ENCODE assay signal across 31 cellular contexts in genomic region chr1:195462646-195463045, GRCh38.
DNase-seq lines count a peak whose midpoint lies in the region; ATAC-seq, FAIRE-seq and TF ChIP-seq lines count a peak whose summit lies in the region.
"Had no signal": no experiment of that assay in that cellular context is flagged by ENCODE, and none has a peak within 500 bp of the region (broad histone marks: within the 10 kb centered on the region; RNA-seq: fewer than 3 reads in every experiment).

No MANE protein-coding gene starts in this region.

- H3K27me3 ChIP-seq in GM23248 (replicated peaks; ENCODE audit: insufficient read depth) (no peaks in the 10 kb centered on the region), foreskin keratinocyte (no peaks in the 10 kb centered on the region)
- H3K27me3 ChIP-seq: heart right ventricle, left lung had no signal

- peak; percentile 98 for ATAC-seq in foreskin keratinocyte
- ATAC-seq in HG03039 (IDR thresholded peaks at IDR 0.05; ENCODE audit: unreplicated experiment): no peak
- no peak for ATAC-seq in GM19035 (IDR thresholded peaks at IDR 0.05; ENCODE audit: unreplicated experiment)
- ATAC-seq: activated T-cell treated with anti-CD3 and anti-CD28 coated beads, Interleukin-2, amount 50 U/mL, for 4 hours; heart right ventricle; left lung; natural killer cell had no signal

- no peak overlapping the region for H3K9ac ChIP-seq in GM23248
- H3K9ac ChIP-seq: SK-N-SH had no signal

- H3K27ac ChIP-seq in GM23248 (no peak overlapping the region), foreskin keratinocyte (no peak overlapping the region)
- H3K27ac ChIP-seq: heart right ventricle, left lung, ovary, VCaP had no signal

- H3K4me3 ChIP-seq in AG04449 (ENCODE audit: low read depth, low read length): no peak overlapping the region
- H3K4me3 ChIP-seq in GM23248: no peak overlapping the region
- H3K4me3 ChIP-seq: heart right ventricle, left lung, ovary, smooth muscle cell had no signal

- H3K9me2 ChIP-seq in GM23248 (ENCODE audit: insufficient read depth): 0 out of 2 replicates have a peak, but pooled peaks cover 3% of the 10 kb centered on the region
- H3K9me2 ChIP-seq: SK-N-SH had no signal

- peaks cover 8% of the 10 kb centered on the region for H3K4me1 ChIP-seq in GM23248 (ENCODE audit: insufficient read depth)
- H3K4me1 ChIP-seq in foreskin keratinocyte: no peaks in the 10 kb centered on the region
- H3K4me1 ChIP-seq: heart right ventricle, left lung had no signal

- in situ Hi-C loops in GM23248 (cut with MboI): no loop called here

- TF ChIP-seq CTCF in AG04449 (IDR thresholded peaks at IDR 0.05; ENCODE audit: insufficient read depth, low read length, missing control alignments): no peak
- no peak for TF ChIP-seq CTCF in foreskin keratinocyte (conservative IDR thresholded peaks at IDR 0.05)

- no peaks in the 10 kb centered on the region for H3K36me3 ChIP-seq in GM23248 (ENCODE audit: low read depth)
- H3K36me3 ChIP-seq: heart right ventricle, left lung, ovary had no signal

- H4K20me1 ChIP-seq in GM23248 (ENCODE audit: insufficient read depth): no peaks in the 10 kb centered on the region

- FAIRE-seq in GM19239 (lab: Jason Lieb, UNC): no peak
- FAIRE-seq: A204.1, endometrium had no signal

- H3F3A ChIP-seq in GM23248 (ENCODE audit: insufficient read depth): peaks cover 15% of the 10 kb centered on the region; the same call in 1 of the 2 replicates

- peak; percentile 31 for DNase-seq in AG04449 (ENCODE audit: low read depth, low spot score)
- peak; percentile 68 for DNase-seq in GM23248
- peak; percentile 0 for DNase-seq in amniotic epithelial cell (ENCODE audit: low read depth)
- peak; percentile 54 to 78 for DNase-seq in foreskin keratinocyte
- no peak for DNase-seq in activated T-cell treated with anti-CD3 and anti-CD28 coated beads, Interleukin-2, amount 50 U/mL, for 48 hours
- DNase-seq in GM19239 (ENCODE audit: insufficient read length, low spot score): no peak
- DNase-seq: activated CD4-positive, alpha-beta T cell treated with anti-CD3 and anti-CD28 coated beads for 48 hours; activated naive CD4-positive, alpha-beta T cell treated with Interleukin-2 at 50 U/mL for 16 hours; activated T-cell treated with anti-CD3 and anti-CD28 coated beads, Interleukin-2, amount 50 U/mL, for 4 hours; C1 segment of cervical spinal cord; Calu3; caudate nucleus; DND-41; heart right ventricle; Kasumi-1; left lung; natural killer cell; NCI-H1694 treated with DMSO at 0.1 percent for 48 hours; NCI-H526 treated with DMSO at 0.1 percent for 48 hours; ovary; retina; RPMI8226; SK-N-SH; stimulated activated CD4-positive, alpha-beta T cell treated with anti-CD3 and anti-CD28 coated beads, Interleukin-2, amount 100 ng/mL, for 24 hours; T-helper 2 cell had no signal

- H3K79me2 ChIP-seq in GM23248 (ENCODE audit: insufficient read depth): no peaks in the 10 kb centered on the region

- POLR2A ChIA-PET in AG04449 (lab: Yijun Ruan, JAX): no interaction called here

- no peak overlapping the region for H3K4me2 ChIP-seq in GM23248 (ENCODE audit: unreplicated experiment)
- H3K4me2 ChIP-seq: SK-N-SH, smooth muscle cell had no signal

- CTCF ChIA-PET in AG04449 (lab: Yijun Ruan, JAX): no interaction called here

- peak overlapping the region; percentile 0; the same call in 1 of the 2 replicates for H2AFZ ChIP-seq in GM23248

- no peaks in the 10 kb centered on the region for H3K9me3 ChIP-seq in GM23248 (ENCODE audit: low read depth)
- H3K9me3 ChIP-seq: left lung, ovary, SK-N-SH had no signal

Comparison
In these comparisons a context has a peak if more than half of its experiments do, and no peak if none do; other contexts are left out.
1. DNase-seq: peak in AG04449 (single experiment), GM23248 (single experiment), amniotic epithelial cell (single experiment) and foreskin keratinocyte (2 of 2); none in activated T-cell treated with anti-CD3 and anti-CD28 coated beads, Interleukin-2, amount 50 U/mL, for 48 hours (0 of 2) and GM19239 (single experiment).